8 cellular contexts compared by ENCODE assay signal in the genomic region with DNA sequence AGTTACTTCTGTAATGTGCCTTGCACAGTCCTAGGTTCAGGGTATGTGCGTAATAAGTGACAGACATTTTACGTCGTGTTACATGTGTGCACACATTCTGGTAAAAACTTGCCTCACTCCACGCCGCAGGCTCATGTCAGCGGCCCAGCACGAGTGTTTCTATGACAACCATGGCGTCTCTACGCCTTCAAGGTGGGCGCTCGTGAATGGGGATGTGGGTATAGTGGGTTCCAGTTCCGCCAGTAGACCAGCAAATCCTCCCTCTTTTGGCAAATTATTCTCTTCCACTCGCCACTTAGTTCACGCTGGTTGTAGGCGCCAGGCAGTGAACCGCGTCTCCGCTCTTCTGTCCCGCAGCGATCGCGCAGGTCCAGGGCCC. TPM values are rescaled to one million over a fixed set of nuclear protein-coding genes. Genes with fewer than 3 reads are reported as not detected.
DNase-seq lines count a peak whose midpoint lies in the region; ATAC-seq, FAIRE-seq and TF ChIP-seq lines count a peak whose summit lies in the region.

No MANE protein-coding gene starts in this region.

- H3K36me3 ChIP-seq in adipocyte (ENCODE audit: control insufficient read depth, insufficient read depth, low read length, severe bottlenecking) (no peaks in the 10 kb centered on the region), keratinocyte (ENCODE audit: control insufficient read depth in 2 of 2, extremely low read depth in 1 of 2, insufficient read depth in 2 of 2, low read length in 2 of 2) (no peaks in the 10 kb centered on the region), stomach (no peaks in the 10 kb centered on the region)

- ATAC-seq in GM18498 (IDR thresholded peaks at IDR 0.05; ENCODE audit: unreplicated experiment) (peak; percentile 63), HG03439 (IDR thresholded peaks at IDR 0.05; ENCODE audit: unreplicated experiment) (peak; percentile 36)

- no peak for TF ChIP-seq EP300 in stomach (IDR thresholded peaks at IDR 0.05)

- peak overlapping the region; percentile 81 for H2AFZ ChIP-seq in keratinocyte (ENCODE audit: control insufficient read depth, low read length)

- H4K20me1 ChIP-seq in keratinocyte (ENCODE audit: control insufficient read depth, extremely low read depth, insufficient read depth, low read length) = no peaks in the 10 kb centered on the region

- WGBS in stomach, 5 donors = 14 to 34% (median 21%) methylated on average over 16 to 22 of the region's 22 CpGs

- H3K9ac ChIP-seq in adipocyte (ENCODE audit: low read length) = peak overlapping the region; percentile 51
- H3K9ac ChIP-seq in keratinocyte (ENCODE audit: control insufficient read depth, extremely low read depth, insufficient read depth, low read length) = peak overlapping the region; percentile 38

- H3K4me3 ChIP-seq in adipocyte (ENCODE audit: low read length) = peak overlapping the region; percentile 79
- peak overlapping the region; percentile 29 to 71 (median 54) for H3K4me3 ChIP-seq in keratinocyte (ENCODE audit: control insufficient read depth in 2 of 3, extremely low read depth in 1 of 3, insufficient read depth in 2 of 3, low read depth in 1 of 3, low read length in 3 of 3)
- H3K4me3 ChIP-seq in stomach = peak overlapping the region; percentile 52 to 59 (median 54)

- H3K27me3 ChIP-seq in adipocyte (replicated peaks; ENCODE audit: control insufficient read depth, insufficient read depth, low read length) = peaks cover 9% of the 10 kb centered on the region
- H3K27me3 ChIP-seq in keratinocyte (ENCODE audit: control insufficient read depth, extremely low read depth, insufficient read depth, low read length) = peaks cover 17% of the 10 kb centered on the region
- H3K27me3 ChIP-seq in stomach = peaks cover 0 to 6% (median 0%) of the 10 kb centered on the region in 3 donors

- FAIRE-seq in keratinocyte (lab: Jason Lieb, UNC) = peak; percentile 32

- no peaks in the 10 kb centered on the region for H3K9me1 ChIP-seq in keratinocyte (ENCODE audit: control insufficient read depth, extremely low read depth, insufficient read depth, low read length)

- no peak for DNase-seq in adipocyte (ENCODE audit: low read depth)
- no peak for DNase-seq in keratinocyte (ENCODE audit: low read depth, low spot score)
- DNase-seq in stomach = no peak
- no peak for DNase-seq in occipital lobe (lab: John Stamatoyannopoulos, UW)
- no peak for DNase-seq in NCI-H1092 (lab: John Stamatoyannopoulos, UW)
- DNase-seq in activated CD4-positive, alpha-beta T cell treated with anti-CD3 and anti-CD28 coated beads for 1 hour = no peak

- dilution Hi-C loops in keratinocyte (cut with MboI; ENCODE audit: extremely low pct_ligation_motif_present, low sequenced_read_pairs) = no loop called here

- TF ChIP-seq CTCF in keratinocyte (optimal IDR thresholded peaks at IDR 0.05 in 1 of 3, IDR thresholded peaks at IDR 0.05 in 1 of 3, conservative IDR thresholded peaks at IDR 0.05 in 1 of 3; ENCODE audit: extremely low read depth in 1 of 3, insufficient read depth in 2 of 3, low read length in 3 of 3) (no peak), stomach (IDR thresholded peaks at IDR 0.05) (no peak)

- no peak for TF ChIP-seq POLR2A in stomach (IDR thresholded peaks at IDR 0.05)

- intact Hi-C loops in stomach (cut with DNase I; ENCODE audit: low total_unique reads) = no loop called here

- no peaks in the 10 kb centered on the region for H3K9me3 ChIP-seq in adipocyte (ENCODE audit: control insufficient read depth, low read length)
- H3K9me3 ChIP-seq in keratinocyte (ENCODE audit: control insufficient read depth, low read depth, low read length) = no peaks in the 10 kb centered on the region
- H3K9me3 ChIP-seq in stomach = no peaks in the 10 kb centered on the region

- peaks cover 10% of the 10 kb centered on the region for H3K4me1 ChIP-seq in adipocyte (ENCODE audit: control insufficient read depth, insufficient read depth, low read length)
- peaks cover 29% of the 10 kb centered on the region for H3K4me1 ChIP-seq in keratinocyte (ENCODE audit: control insufficient read depth, extremely low read depth, insufficient read depth, low read length)
- H3K4me1 ChIP-seq in stomach = peaks cover 13 to 29% (median 24%) of the 10 kb centered on the region in 4 donors

- no peak overlapping the region for H3K27ac ChIP-seq in keratinocyte (ENCODE audit: control insufficient read depth, insufficient read depth, low read length)
- peak overlapping the region in 4 of 5 donors; percentile 10 to 70 (median 32) for H3K27ac ChIP-seq in stomach

- H3K4me2 ChIP-seq in keratinocyte (ENCODE audit: control insufficient read depth, extremely low read depth, insufficient read depth, low read depth, low read length) = peak overlapping the region; percentile 85

- H3K79me2 ChIP-seq in keratinocyte (ENCODE audit: control insufficient read depth, insufficient read depth, low read length) = no peaks in the 10 kb centered on the region

RNA-seq across cellular contexts. Expression of a gene that starts 40.3 kb away (rescaled TPM):
- polyA plus RNA-seq in keratinocyte (1.1 to 4.4 TPM (median 1.5 TPM) in 3 replicates), stomach (1 to 10 TPM in 2 of 3 donors, under 1 TPM in 1; 0.92 to 7.4 (median 2.7) TPM)
- polyA plus RNA-seq in keratinocyte (2011; ENCODE audit: low read depth) = 1.1 TPM
- 0.88 and 0.91 TPM in 2 replicates for polyA plus RNA-seq in keratinocyte (2011; cell fraction: cytosol; rRNA removed)
- polyA plus RNA-seq in keratinocyte (2011; cell fraction: nucleus; rRNA removed) = 3.9 and 4.0 TPM in 2 replicates
- polyA plus RNA-seq in keratinocyte (2012; ENCODE audit: low replicate concordance) = 2.2 and 4.2 TPM in 2 replicates
- 1.2 to 3.6 TPM (median 1.5 TPM) in 3 replicates for polyA minus RNA-seq in keratinocyte
- polyA minus RNA-seq in keratinocyte (2011; cell fraction: cytosol; rRNA and poly(A)+ RNA removed) = 1.7 TPM
- polyA minus RNA-seq in keratinocyte (2011; cell fraction: nucleus; rRNA and poly(A)+ RNA removed) = 1.9 TPM in 2 replicates
- total RNA-seq in stomach (10 to 100 TPM in 2 of 5 donors, 1 to 10 TPM in 3; 2.5 to 14.6 (median 5.4) TPM), occipital lobe (1.6 TPM)

RNA-seq across cellular contexts. Expression of a gene that starts 53.8 kb away (rescaled TPM):
- polyA plus RNA-seq in keratinocyte = 9.7 to 24.6 TPM (median 18.0 TPM) in 3 replicates
- 21.9 TPM for polyA plus RNA-seq in keratinocyte (2011; ENCODE audit: low read depth)
- polyA plus RNA-seq in keratinocyte (2011; cell fraction: cytosol; rRNA removed) = 8.3 and 18.8 TPM in 2 replicates
- polyA plus RNA-seq in keratinocyte (2011; cell fraction: nucleus; rRNA removed) = 10.8 and 11.0 TPM in 2 replicates
- 15.5 and 21.8 TPM in 2 replicates for polyA plus RNA-seq in keratinocyte (2012; ENCODE audit: low replicate concordance)
- 2.1 to 16.1 TPM (median 12.2 TPM) in 3 replicates for polyA minus RNA-seq in keratinocyte
- 15.5 TPM for polyA minus RNA-seq in keratinocyte (2011; cell fraction: cytosol; rRNA and poly(A)+ RNA removed)
- 6.5 and 8.7 TPM in 2 replicates for polyA minus RNA-seq in keratinocyte (2011; cell fraction: nucleus; rRNA and poly(A)+ RNA removed)
- total RNA-seq in stomach = 10 to 100 TPM; 12.3 to 39.4 (median 32.9) TPM
- polyA plus RNA-seq in stomach = 10 to 100 TPM; 14.4 to 65.7 (median 28.1) TPM
- 25.9 TPM for total RNA-seq in occipital lobe

RNA-seq across cellular contexts. Expression of a gene that starts 58.0 kb away (rescaled TPM):
- polyA plus RNA-seq in keratinocyte (8.0 to 10.1 TPM (median 8.6 TPM) in 3 replicates), stomach (10 to 100 TPM in 1 of 3 donors, 1 to 10 TPM in 2; 5.6 to 11.9 (median 6.6) TPM)
- polyA plus RNA-seq in keratinocyte (2011; ENCODE audit: low read depth) = 4.1 TPM
- 3.7 and 5.6 TPM in 2 replicates for polyA plus RNA-seq in keratinocyte (2011; cell fraction: cytosol; rRNA removed)
- polyA plus RNA-seq in keratinocyte (2011; cell fraction: nucleus; rRNA removed) = 8.8 and 9.1 TPM in 2 replicates
- polyA plus RNA-seq in keratinocyte (2012; ENCODE audit: low replicate concordance) = 7.0 and 9.0 TPM in 2 replicates
- polyA minus RNA-seq in keratinocyte = 7.3 to 13.7 TPM (median 13.4 TPM) in 3 replicates
- polyA minus RNA-seq in keratinocyte (2011; cell fraction: cytosol; rRNA and poly(A)+ RNA removed) = 13.6 TPM
- 7.8 and 8.3 TPM in 2 replicates for polyA minus RNA-seq in keratinocyte (2011; cell fraction: nucleus; rRNA and poly(A)+ RNA removed)
- total RNA-seq in stomach (10 to 100 TPM in 1 of 5 donors, 1 to 10 TPM in 2, not detected in 2; 7.0 to 12.1 (median 8.1) TPM), occipital lobe (14.2 TPM)
